In the genomic region with DNA sequence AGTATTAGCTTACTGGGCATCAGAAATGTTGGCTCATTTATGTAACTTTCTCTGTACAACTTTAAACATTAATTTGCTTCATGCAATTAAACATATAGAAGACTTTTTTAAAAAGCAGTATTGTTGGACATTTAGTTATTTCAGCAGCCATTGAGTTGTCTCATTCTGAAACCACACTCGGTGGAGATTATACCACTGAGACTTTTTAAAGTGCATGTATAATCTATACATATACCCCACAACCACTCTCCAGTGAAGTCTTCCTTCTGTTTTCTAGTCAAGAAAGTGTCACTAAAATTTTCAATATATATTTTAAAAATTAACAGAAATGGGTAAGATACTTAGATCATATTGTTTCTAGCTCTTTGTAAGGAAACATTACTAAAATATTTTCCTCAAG, we compare ENCODE assay signal across 20 cellular contexts.
"Had no signal": no experiment of that assay in that cellular context is flagged by ENCODE, and none has a peak within 500 bp of the region (broad histone marks: within the 10 kb centered on the region; RNA-seq: fewer than 3 reads in every experiment).

No MANE protein-coding gene starts in this region.

- H3K9me3 ChIP-seq: pancreas, psoas muscle, tibial artery had no signal

- H3K27me3 Mint-ChIP-seq: activated CD4-positive, alpha-beta memory T cell treated with anti-CD3 and anti-CD28 coated beads, Interleukin-2, amount 10 ng/mL, durations not matched to agents 7 days and 5 days; activated naive CD8-positive, alpha-beta T cell; central memory CD8-positive, alpha-beta T cell; memory B cell; stimulated activated naive CD8-positive, alpha-beta T cell treated with anti-CD3 and anti-CD28 coated beads, Interleukin-15, amount 100 ng/mL, for 72 hours had no signal

- H3K4me1 Mint-ChIP-seq: nephron had no signal

- H3K27me3 ChIP-seq: breast epithelium, foreskin keratinocyte, pancreas, tibial artery had no signal

- H3K4me3 ChIP-seq: breast epithelium, pancreas, psoas muscle, tibial artery had no signal

- H3K4me1 ChIP-seq: breast epithelium, foreskin keratinocyte, psoas muscle had no signal

- H3K27ac Mint-ChIP-seq: activated CD4-positive, alpha-beta memory T cell treated with anti-CD3 and anti-CD28 coated beads, Interleukin-2, amount 10 ng/mL, durations not matched to agents 7 days and 5 days; activated naive CD8-positive, alpha-beta T cell; memory B cell; nephron; stimulated activated naive CD8-positive, alpha-beta T cell treated with anti-CD3 and anti-CD28 coated beads, Interleukin-15, amount 100 ng/mL, for 72 hours had no signal

- DNase-seq: activated CD4-positive, alpha-beta memory T cell treated with anti-CD3 and anti-CD28 coated beads, Interleukin-2, amount 10 ng/mL, durations not matched to agents 7 days and 5 days; activated CD4-positive, alpha-beta T cell treated with anti-CD3 and anti-CD28 coated beads for 4 hours; activated CD4-positive, CD25-positive, alpha-beta regulatory T cell; activated naive CD4-positive, alpha-beta T cell; activated T-cell treated with anti-CD3 and anti-CD28 coated beads, Interleukin-2, amount 50 U/mL, for 1 hour; amniotic stem cell; effector memory CD4-positive, alpha-beta T cell; foreskin keratinocyte; left colon; pancreas; psoas muscle; right cardiac atrium; stimulated activated CD4-positive, alpha-beta T cell treated with anti-CD3 and anti-CD28 coated beads, Interleukin-4, amount 100 ng/mL, for 4 hours; stimulated activated naive CD8-positive, alpha-beta T cell treated with anti-CD3 and anti-CD28 coated beads, Interleukin-15, amount 100 ng/mL, for 72 hours; tibial artery had no signal

- ATAC-seq: foreskin keratinocyte; left colon; pancreas; psoas muscle; right cardiac atrium; stimulated activated naive CD8-positive, alpha-beta T cell treated with anti-CD3 and anti-CD28 coated beads, Interleukin-15, amount 100 ng/mL, for 72 hours had no signal

- H3K27ac ChIP-seq: breast epithelium, foreskin keratinocyte, pancreas, psoas muscle, tibial artery had no signal

- H3K4me3 Mint-ChIP-seq: activated CD4-positive, alpha-beta memory T cell treated with anti-CD3 and anti-CD28 coated beads, Interleukin-2, amount 10 ng/mL, durations not matched to agents 7 days and 5 days; activated naive CD8-positive, alpha-beta T cell; central memory CD8-positive, alpha-beta T cell; memory B cell; nephron; stimulated activated naive CD8-positive, alpha-beta T cell treated with anti-CD3 and anti-CD28 coated beads, Interleukin-15, amount 100 ng/mL, for 72 hours had no signal
